Comparison of ENCODE assay signal across 8 cellular contexts in the genomic region with DNA sequence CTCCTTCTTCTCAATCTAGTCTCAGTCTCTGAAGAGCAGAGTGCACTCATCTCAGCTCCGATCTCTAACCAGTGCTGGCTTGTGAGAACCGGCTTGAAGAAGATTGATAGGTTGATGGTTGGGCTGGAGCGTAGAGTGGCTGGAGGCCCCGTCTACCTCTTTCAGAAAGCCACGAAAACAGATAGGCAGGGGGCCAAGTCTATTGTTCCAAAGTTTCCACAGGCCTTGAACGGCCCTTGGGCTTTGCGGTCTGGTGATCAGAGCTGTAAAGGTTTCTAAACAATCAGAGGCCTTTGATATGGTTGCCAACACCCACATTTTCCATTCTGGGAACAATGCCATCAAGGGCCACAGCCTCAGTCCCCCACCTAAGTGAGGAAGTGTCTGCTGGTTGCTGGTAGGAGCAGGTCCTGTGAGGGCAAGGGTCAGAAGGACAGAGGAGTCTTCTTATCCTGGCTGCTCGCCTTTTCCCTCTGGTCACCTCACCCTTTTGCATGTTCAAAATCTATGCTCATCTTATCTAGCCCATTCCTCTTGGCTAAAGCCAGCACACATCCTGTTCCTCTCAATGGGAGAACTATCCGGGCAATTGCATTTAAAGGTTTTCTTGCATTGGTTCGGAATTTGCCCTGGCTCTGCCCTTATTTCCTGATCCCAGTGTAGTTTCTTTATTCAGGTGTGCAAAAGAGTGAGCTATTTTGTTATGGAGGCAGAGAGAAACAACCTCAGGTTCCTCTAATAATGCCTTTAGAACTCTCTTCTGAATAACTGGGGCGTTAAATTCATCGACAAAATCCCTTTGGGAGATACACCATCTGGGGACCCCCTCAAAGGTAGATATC.
DNase-seq lines count a peak whose midpoint lies in the region; ATAC-seq and TF ChIP-seq lines count a peak whose summit lies in the region.

No MANE protein-coding gene starts in this region.

- H3K27ac ChIP-seq in SU-DHL-6 (ENCODE audit: low read depth, low read length) (peak overlapping the region; percentile 93), adrenal gland (peak overlapping the region; percentile 9 to 84 (median 46)), layer of hippocampus (ENCODE audit: low read depth, low read length) (peak overlapping the region; percentile 31)

- H3K9me2 ChIP-seq in SU-DHL-6 (replicated peaks; ENCODE audit: insufficient read depth, low read length): no peaks in the 10 kb centered on the region

- H3F3A ChIP-seq in SU-DHL-6 (ENCODE audit: insufficient read depth): peaks cover 19% of the 10 kb centered on the region

- H3K9ac ChIP-seq in SU-DHL-6 (ENCODE audit: low read length): peak overlapping the region; percentile 55

- 25 to 48% (median 33%) methylated on average over 12 of the region's 12 CpGs for WGBS in adrenal gland, 4 donors

- H3K4me2 ChIP-seq in SU-DHL-6 (ENCODE audit: low read depth, low read length, poor library complexity, severe bottlenecking): peak overlapping the region; percentile 77

- no peaks in the 10 kb centered on the region for H3K9me3 ChIP-seq in SU-DHL-6 (ENCODE audit: insufficient read depth, low read length)
- no peaks in the 10 kb centered on the region for H3K9me3 ChIP-seq in adrenal gland (replicated peaks in 1 of 3)

- intact Hi-C loops in adrenal gland (cut with DNase I): no loop called here

- no peak for TF ChIP-seq POLR2A in adrenal gland (IDR thresholded peaks at IDR 0.05)

- H2AFZ ChIP-seq in SU-DHL-6 (ENCODE audit: low read depth, low read length, severe bottlenecking): peak overlapping the region; percentile 70

- ATAC-seq in GM19397 (IDR thresholded peaks at IDR 0.05; ENCODE audit: unreplicated experiment) (peak; percentile 43), HG03521 (IDR thresholded peaks at IDR 0.05; ENCODE audit: unreplicated experiment) (peak; percentile 41)

- H3K36me3 ChIP-seq in SU-DHL-6 (ENCODE audit: low read length) (no peaks in the 10 kb centered on the region), adrenal gland (replicated peaks in 1 of 2) (no peaks in the 10 kb centered on the region)

- no peaks in the 10 kb centered on the region for H4K20me1 ChIP-seq in SU-DHL-6 (ENCODE audit: low read depth, low read length)

- H3K79me2 ChIP-seq in SU-DHL-6 (ENCODE audit: insufficient read depth, low read length): no peaks in the 10 kb centered on the region

- TF ChIP-seq CTCF in SU-DHL-6 (IDR thresholded peaks at IDR 0.05; ENCODE audit: insufficient read depth, low read length, poor library complexity, severe bottlenecking): no peak
- no peak for TF ChIP-seq CTCF in adrenal gland (IDR thresholded peaks at IDR 0.05)

- H3K4me3 ChIP-seq in SU-DHL-6 (ENCODE audit: insufficient read depth, low read length, poor library complexity, severe bottlenecking) (no peak overlapping the region), adrenal gland (no peak overlapping the region)

- H3K27me3 ChIP-seq in SU-DHL-6 (ENCODE audit: low read length) (no peaks in the 10 kb centered on the region), adrenal gland (no peaks in the 10 kb centered on the region), layer of hippocampus (ENCODE audit: control insufficient read depth, insufficient read depth, low read length) (no peaks in the 10 kb centered on the region)

- H3K4me1 ChIP-seq in adrenal gland (replicated peaks in 1 of 2): peaks cover 25 to 32% of the 10 kb centered on the region in 2 donors

- peak; percentile 48 to 56 for DNase-seq in AML-193 (lab: John Stamatoyannopoulos, UW)
- peak; percentile 67 to 91 (median 84) for DNase-seq in adrenal gland
- peak; percentile 59 to 83 (median 62) for DNase-seq in stimulated activated CD4-positive, alpha-beta T cell treated with anti-CD3 and anti-CD28 coated beads, TNF-alpha, amount 100 ng/mL, for 48 hours (ENCODE audit: low read depth in 3 of 3)
- DNase-seq in hippocampal formation (lab: John Stamatoyannopoulos, UW): no peak

Comparison
In these comparisons a context has a peak if more than half of its experiments do, and no peak if none do; other contexts are left out.
1. DNase-seq: peak in AML-193 (2 of 2), adrenal gland (7 of 7) and stimulated activated CD4-positive, alpha-beta T cell treated with anti-CD3 and anti-CD28 coated beads, TNF-alpha, amount 100 ng/mL, for 48 hours (3 of 3); none in hippocampal formation (0 of 2).
2. H3K27ac ChIP-seq: peak in every context shown above with its lines; median percentile 93 in SU-DHL-6; 46 in adrenal gland; 31 in layer of hippocampus.